ENCODE assay signal across 29 cellular contexts in genomic region chr2:240139011-240139441, GRCh38. TPM values are rescaled to one million over a fixed set of nuclear protein-coding genes. Genes with fewer than 3 reads are reported as not detected.
A peak's percentile ranks its signal among the peaks of the same experiment; 100 is the strongest.
DNase-seq lines count a peak whose midpoint lies in the region; ATAC-seq and TF ChIP-seq lines count a peak whose summit lies in the region.
"Had no signal": no experiment of that assay in that cellular context is flagged by ENCODE, and none has a peak within 500 bp of the region (broad histone marks: within the 10 kb centered on the region; RNA-seq: fewer than 3 reads in every experiment).

No MANE protein-coding gene starts in this region.

- TF ChIP-seq CTCF in left lung (IDR thresholded peaks at IDR 0.05) (no peak), testis (IDR thresholded peaks at IDR 0.05) (no peak)

- H2AFZ ChIP-seq in Karpas-422 (ENCODE audit: low read length), result no peak overlapping the region
- H2AFZ ChIP-seq: hepatocyte had no signal

- H3K27me3 ChIP-seq in Karpas-422 (ENCODE audit: low read length) (no peaks in the 10 kb centered on the region), left lung (peaks cover 0 to 46% of the 10 kb centered on the region in 2 donors), testis (no peaks in the 10 kb centered on the region)
- H3K27me3 ChIP-seq: breast epithelium, colonic mucosa, hepatocyte, vagina had no signal

- H3K9me2 ChIP-seq in Karpas-422 (replicated peaks; ENCODE audit: insufficient read depth, low read length), result no peaks in the 10 kb centered on the region

- 88 to 92% methylated on average over 15 of the region's 15 CpGs for WGBS in testis, 2 donors

- H3K36me3 ChIP-seq in Karpas-422 (ENCODE audit: insufficient read depth, low read length) (no peaks in the 10 kb centered on the region), left lung (no peaks in the 10 kb centered on the region), testis (ENCODE audit: low read depth, missing control alignments) (no peaks in the 10 kb centered on the region)
- H3K36me3 ChIP-seq: breast epithelium, colonic mucosa, vagina had no signal

- no peak overlapping the region for H3K27ac Mint-ChIP-seq in activated naive CD4-positive, alpha-beta T cell treated with anti-CD3 and anti-CD28 coated beads, Interleukin-2, amount 10 ng/mL, durations not matched to agents 7 days and 5 days
- H3K27ac Mint-ChIP-seq: activated CD4-positive, alpha-beta T cell treated with anti-CD3 and anti-CD28 coated beads, Interleukin-2, amount 10 ng/mL, durations not matched to agents 7 days and 5 days; activated T-helper 2 cell treated with anti-CD3 and anti-CD28 coated beads, Interferon-gamma antibody, Interleukin-2, Interleukin-4, amounts not matched to agents 10 μg/mL and 5 μg/mL and 100 μg/mL, durations not matched to agents 14 hours and 24 hours and 36 hours; IgD-negative memory B cell had no signal

- no peaks in the 10 kb centered on the region for H3K9me3 ChIP-seq in Karpas-422 (ENCODE audit: low read length)
- no peaks in the 10 kb centered on the region for H3K9me3 ChIP-seq in left lung
- H3K9me3 ChIP-seq in testis, result no peaks in the 10 kb centered on the region
- H3K9me3 ChIP-seq: breast epithelium, colonic mucosa, esophagus muscularis mucosa, vagina had no signal

- CTCF ChIA-PET in activated naive CD4-positive, alpha-beta T cell treated with anti-CD3 and anti-CD28 coated beads, Interleukin-2, amount 10 ng/mL, durations not matched to agents 7 days and 5 days (lab: Charles Lee), result interaction anchor here (0.8 to 1.1 kb wide), 2 partner anchors 78 to 87 kb away, joined by 3 to 4 read pairs; no protein-coding TSS in a partner anchor

- H3K4me3 ChIP-seq in Karpas-422 (ENCODE audit: low read length) (no peak overlapping the region), left lung (no peak overlapping the region), testis (no peak overlapping the region)
- H3K4me3 ChIP-seq: breast epithelium, colonic mucosa, esophagus muscularis mucosa, hepatocyte, skin epidermis, vagina had no signal

- peaks cover 16% of the 10 kb centered on the region for H4K20me1 ChIP-seq in Karpas-422 (ENCODE audit: insufficient read depth, low read depth, low read length)

- H3K9ac ChIP-seq in Karpas-422 (ENCODE audit: low read length), result 0 out of 2 replicates have a peak overlapping the region, but pooled peaks have one; percentile 20

- peaks cover 27% of the 10 kb centered on the region for H3K4me1 Mint-ChIP-seq in activated naive CD4-positive, alpha-beta T cell treated with anti-CD3 and anti-CD28 coated beads, Interleukin-2, amount 10 ng/mL, durations not matched to agents 7 days and 5 days

- ATAC-seq in left lung, result no peak

- DNase-seq in activated naive CD4-positive, alpha-beta T cell treated with anti-CD3 and anti-CD28 coated beads, Interleukin-2, amount 10 ng/mL, durations not matched to agents 7 days and 5 days, result peak; percentile 16
- no peak for DNase-seq in activated naive CD4-positive, alpha-beta T cell (lab: John Stamatoyannopoulos, UW)
- DNase-seq in Karpas-422, result no peak
- DNase-seq in left lung, result peak; percentile 15 to 62
- DNase-seq in testis, result peak; percentile 13
- no peak for DNase-seq in RKO (ENCODE audit: low spot score)
- no peak for DNase-seq in HK-2 (ENCODE audit: unreplicated experiment)
- no peak for DNase-seq in C1 segment of cervical spinal cord (lab: John Stamatoyannopoulos, UW)
- DNase-seq: activated CD4-positive, alpha-beta T cell treated with anti-CD3 and anti-CD28 coated beads, Interleukin-2, amount 10 ng/mL, durations not matched to agents 7 days and 5 days; COR-L47; foreskin melanocyte; NCI-H2029 treated with DMSO at 0.1 percent for 48 hours; NCI-H226; NCI-H774; stimulated activated CD4-positive, alpha-beta T cell treated with anti-CD3 and anti-CD28 coated beads, Interleukin-1b, Interleukin-23, amount 100 ng/mL, for 48 hours had no signal

- peaks cover 21% of the 10 kb centered on the region for H3K79me2 ChIP-seq in Karpas-422 (ENCODE audit: low read length)

- H3K4me3 Mint-ChIP-seq in activated naive CD4-positive, alpha-beta T cell treated with anti-CD3 and anti-CD28 coated beads, Interleukin-2, amount 10 ng/mL, durations not matched to agents 7 days and 5 days, result no peak overlapping the region
- H3K4me3 Mint-ChIP-seq: activated CD4-positive, alpha-beta T cell treated with anti-CD3 and anti-CD28 coated beads, Interleukin-2, amount 10 ng/mL, durations not matched to agents 7 days and 5 days had no signal

- H3K36me3 Mint-ChIP-seq in activated naive CD4-positive, alpha-beta T cell treated with anti-CD3 and anti-CD28 coated beads, Interleukin-2, amount 10 ng/mL, durations not matched to agents 7 days and 5 days, result peaks cover 4% of the 10 kb centered on the region
- H3K36me3 Mint-ChIP-seq: IgD-negative memory B cell had no signal

- no peak for TF ChIP-seq POLR2A in testis (IDR thresholded peaks at IDR 0.05)

- peaks cover 29% of the 10 kb centered on the region for H3K27me3 Mint-ChIP-seq in activated naive CD4-positive, alpha-beta T cell treated with anti-CD3 and anti-CD28 coated beads, Interleukin-2, amount 10 ng/mL, durations not matched to agents 7 days and 5 days
- H3K27me3 Mint-ChIP-seq: activated CD4-positive, alpha-beta T cell treated with anti-CD3 and anti-CD28 coated beads, Interleukin-2, amount 10 ng/mL, durations not matched to agents 7 days and 5 days had no signal

- no peaks in the 10 kb centered on the region for H3K9me3 Mint-ChIP-seq in activated naive CD4-positive, alpha-beta T cell treated with anti-CD3 and anti-CD28 coated beads, Interleukin-2, amount 10 ng/mL, durations not matched to agents 7 days and 5 days
- H3K9me3 Mint-ChIP-seq: activated CD4-positive, alpha-beta T cell treated with anti-CD3 and anti-CD28 coated beads, Interleukin-2, amount 10 ng/mL, durations not matched to agents 7 days and 5 days; activated T-helper 2 cell treated with anti-CD3 and anti-CD28 coated beads, Interferon-gamma antibody, Interleukin-2, Interleukin-4, amounts not matched to agents 10 μg/mL and 5 μg/mL and 100 μg/mL, durations not matched to agents 14 hours and 24 hours and 36 hours; IgD-negative memory B cell had no signal

- intact Hi-C loops in left lung (cut with DNase I) (no loop called here), testis (cut with DNase I; ENCODE audit: low total_unique reads) (no loop called here)

- H3K4me1 ChIP-seq in Karpas-422 (ENCODE audit: low read length), result peaks cover 31% of the 10 kb centered on the region
- H3K4me1 ChIP-seq in left lung, result peaks cover 6 to 22% of the 10 kb centered on the region in 2 donors
- H3K4me1 ChIP-seq in testis, result peaks cover 12% of the 10 kb centered on the region

- no peak overlapping the region for H3K4me2 ChIP-seq in Karpas-422 (ENCODE audit: low read depth, low read length, poor library complexity, severe bottlenecking)
- H3K4me2 ChIP-seq: hepatocyte had no signal

- H3K27ac ChIP-seq in Karpas-422 (ENCODE audit: low read length) (no peak overlapping the region), left lung (no peak overlapping the region), testis (no peak overlapping the region)
- H3K27ac ChIP-seq: breast epithelium, colonic mucosa, esophagus muscularis mucosa, hepatocyte, skin epidermis, vagina had no signal

RNA-seq across cellular contexts. Expression of gene OTOS, which starts 1.4 kb away (rescaled TPM):
- not detected in 2 replicates for total RNA-seq in Karpas-422 (2014; rRNA removed; shearing (Covaris generic); ENCODE audit: low replicate concordance)
- total RNA-seq in left lung, result not detected
- 1 to 10 TPM in 1 of 2 donors, not detected in 1; 1.5 TPM for total RNA-seq in testis
- polyA plus RNA-seq in testis (ENCODE audit: insufficient read depth, low read depth, low replicate concordance), result 1.2 TPM
- total RNA-seq: activated CD4-positive, alpha-beta T cell treated with anti-CD3 and anti-CD28 coated beads, Interleukin-2, amount 10 ng/mL, durations not matched to agents 7 days and 5 days; activated T-helper 2 cell treated with anti-CD3 and anti-CD28 coated beads, Interferon-gamma antibody, Interleukin-2, Interleukin-4, amounts not matched to agents 10 μg/mL and 5 μg/mL and 100 μg/mL, durations not matched to agents 14 hours and 24 hours and 36 hours; breast epithelium; colonic mucosa; esophagus muscularis mucosa; lower leg skin; M059J; mucosa of gallbladder; pulmonary artery endothelial cell; T-helper 2 cell treated with Interferon-gamma antibody and Interleukin-4, amounts not matched to agents 100 ng/mL and 5 ng/mL, for 36 hours; vagina had no signal
- polyA plus RNA-seq: BJ, hepatocyte, IgD-negative memory B cell had no signal

RNA-seq across cellular contexts. Expression of gene COPS9, which starts 2.9 kb away (rescaled TPM):
- 214 and 375 TPM in 2 replicates for total RNA-seq in Karpas-422 (2014; rRNA removed; shearing (Covaris generic); ENCODE audit: low replicate concordance)
- total RNA-seq in left lung, result 100 to 1,000 TPM; 108 to 146 TPM
- 100 to 1,000 TPM; 170 to 201 TPM for total RNA-seq in testis
- polyA plus RNA-seq in testis (ENCODE audit: insufficient read depth, low read depth, low replicate concordance), result 167 TPM

Comparison
In these comparisons a context has a peak if more than half of its experiments do, and no peak if none do; other contexts are left out.
1. DNase-seq: peak in activated naive CD4-positive, alpha-beta T cell treated with anti-CD3 and anti-CD28 coated beads, Interleukin-2, amount 10 ng/mL, durations not matched to agents 7 days and 5 days (single experiment), left lung (2 of 2) and testis (single experiment); none in activated naive CD4-positive, alpha-beta T cell (0 of 4), Karpas-422 (single experiment), RKO (single experiment), HK-2 (single experiment) and C1 segment of cervical spinal cord (0 of 14).